In genomic region chr11:29328961-29329441, GRCh38 we compare ENCODE assay signal across 8 cellular contexts.
A peak's percentile ranks its signal among the peaks of the same experiment; 100 is the strongest.
DNase-seq lines count a peak whose midpoint lies in the region; ATAC-seq and TF ChIP-seq lines count a peak whose summit lies in the region.

No MANE protein-coding gene starts in this region.

- ATAC-seq in GM21515 (IDR thresholded peaks at IDR 0.05; ENCODE audit: unreplicated experiment), result no peak
- ATAC-seq in HG03045 (IDR thresholded peaks at IDR 0.05; ENCODE audit: unreplicated experiment), result no peak
- ATAC-seq in HG03175 (IDR thresholded peaks at IDR 0.05; ENCODE audit: unreplicated experiment), result no peak

- peaks cover 26% of the 10 kb centered on the region for H3F3A ChIP-seq in SK-N-SH (replicated peaks; ENCODE audit: insufficient read depth)

- no peaks in the 10 kb centered on the region for H3K9me3 ChIP-seq in SK-N-SH

- WGBS in SK-N-SH (ENCODE audit: low lambda C conversion rate), result 26% methylated on average over 3 of the region's 4 CpGs

- H2AFZ ChIP-seq in SK-N-SH (ENCODE audit: low read depth), result 0 out of 2 replicates have a peak overlapping the region, but pooled peaks have one; percentile 7

- DNase-seq in EL (peak; percentile 81), HK-2 (ENCODE audit: unreplicated experiment) (peak; percentile 19), SK-N-SH (peak; percentile 1), inferior parietal cortex (ENCODE audit: extremely low spot score) (peak; percentile 63)
- DNase-seq in effector CD8-positive, alpha-beta T cell (lab: John Stamatoyannopoulos, UW), result no peak

- peaks cover 0 to 31% of the 10 kb centered on the region in 2 experiments; a peak in 1 of 4 replicates for H3K4me1 ChIP-seq in SK-N-SH (ENCODE audit: control insufficient read depth in 1 of 2, insufficient read depth in 2 of 2, low read depth in 1 of 2, low read length in 1 of 2)

- H3K4me3 ChIP-seq in SK-N-SH (ENCODE audit: low read depth in 2 of 2, low read length in 1 of 2), result no peak overlapping the region

- H3K9me2 ChIP-seq in SK-N-SH, result no peaks in the 10 kb centered on the region

- no peak overlapping the region for H3K4me2 ChIP-seq in SK-N-SH

- CTCF ChIA-PET in SK-N-SH (lab: Yijun Ruan, JAX), result interaction anchor here (0.7 to 3.3 kb wide), 9 partner anchors 8 to 1829 kb away, joined by 3 to 29 read pairs (median 3); partner anchors contain the start of gene BDNF

- TF ChIP-seq RAD21 in SK-N-SH (IDR thresholded peaks at IDR 0.05; ENCODE audit: low read length), result peak; percentile 64

- no peaks in the 10 kb centered on the region for H3K79me2 ChIP-seq in SK-N-SH (ENCODE audit: insufficient read depth)

- peak in 1 of 2 experiments; percentile 32; a peak in 1 of 4 replicates for TF ChIP-seq EP300 in SK-N-SH (IDR thresholded peaks at IDR 0.05; ENCODE audit: borderline replicate concordance in 1 of 2, low read depth in 1 of 2, low read length in 1 of 2)

- peak overlapping the region; percentile 29; the same call in 1 of the 2 replicates for H3K9ac ChIP-seq in SK-N-SH

- POLR2A ChIA-PET in SK-N-SH (lab: Yijun Ruan, JAX), result no interaction called here

- no peaks in the 10 kb centered on the region for H3K27me3 ChIP-seq in SK-N-SH (ENCODE audit: insufficient read depth)

- peak; percentile 86 for TF ChIP-seq CTCF in SK-N-SH (IDR thresholded peaks at IDR 0.05)

- no peaks in the 10 kb centered on the region for H3K36me3 ChIP-seq in SK-N-SH (replicated peaks in 1 of 2; ENCODE audit: control insufficient read depth in 1 of 2, insufficient read depth in 2 of 2, low read length in 1 of 2)

- no peaks in the 10 kb centered on the region for H4K20me1 ChIP-seq in SK-N-SH (ENCODE audit: insufficient read depth)

- H3K27ac ChIP-seq in SK-N-SH (ENCODE audit: low read depth in 2 of 2, low read length in 1 of 2), result peak overlapping the region in 1 of 2 experiments; percentile 55; a peak in 2 of 4 replicates

TF ChIP-seq in SK-N-SH, 30 proteins besides CTCF, POLR2A, EP300 and RAD21:
- TF ChIP-seq FOSL2 (IDR thresholded peaks at IDR 0.05; ENCODE audit: borderline replicate concordance, low read depth) (peak; percentile 34; the same call in 1 of the 2 replicates), SIN3A (IDR thresholded peaks at IDR 0.05; ENCODE audit: borderline replicate concordance, low read depth, low read length) (no peak), NFIC (IDR thresholded peaks at IDR 0.05; ENCODE audit: borderline replicate concordance) (no peak), MAX (IDR thresholded peaks at IDR 0.05; ENCODE audit: low read depth) (peak; percentile 26; the same call in 1 of the 2 replicates), USF2 (IDR thresholded peaks at IDR 0.05; ENCODE audit: borderline replicate concordance, low read depth, low read length) (no peak), POLR2AphosphoS5 (IDR thresholded peaks at IDR 0.05; ENCODE audit: low read depth, low read length) (no peak), CHD2 (IDR thresholded peaks at IDR 0.05; ENCODE audit: low read length, partially characterized antibody) (no peak), FOXM1 (IDR thresholded peaks at IDR 0.05; ENCODE audit: low read depth) (no peak), EZH2phosphoT487 (IDR thresholded peaks at IDR 0.05; ENCODE audit: borderline replicate concordance, low read depth) (no peak), YY1 (IDR thresholded peaks at IDR 0.05; ENCODE audit: low read depth) (no peak), RCOR1 (IDR thresholded peaks at IDR 0.05; ENCODE audit: low read length) (no peak), REST (IDR thresholded peaks at IDR 0.05; ENCODE audit: low read depth, low read length) (no peak), GABPA (IDR thresholded peaks at IDR 0.05; ENCODE audit: low read depth) (no peak), PBX3 (IDR thresholded peaks at IDR 0.05) (peak; percentile 7; the same call in 1 of the 2 replicates), ELF1 (IDR thresholded peaks at IDR 0.05) (no peak), SMC3 (IDR thresholded peaks at IDR 0.05; ENCODE audit: low read depth, low read length) (peak; percentile 71), TCF12 (IDR thresholded peaks at IDR 0.05) (peak; percentile 16; the same call in 1 of the 2 replicates), MXI1 (IDR thresholded peaks at IDR 0.05; ENCODE audit: low read depth, low read length) (no peak), FOXJ3 (CRISPR knock-in tag; IDR thresholded peaks at IDR 0.05) (no peak)
